Comparison of ENCODE assay signal across 14 cellular contexts in the genomic region with DNA sequence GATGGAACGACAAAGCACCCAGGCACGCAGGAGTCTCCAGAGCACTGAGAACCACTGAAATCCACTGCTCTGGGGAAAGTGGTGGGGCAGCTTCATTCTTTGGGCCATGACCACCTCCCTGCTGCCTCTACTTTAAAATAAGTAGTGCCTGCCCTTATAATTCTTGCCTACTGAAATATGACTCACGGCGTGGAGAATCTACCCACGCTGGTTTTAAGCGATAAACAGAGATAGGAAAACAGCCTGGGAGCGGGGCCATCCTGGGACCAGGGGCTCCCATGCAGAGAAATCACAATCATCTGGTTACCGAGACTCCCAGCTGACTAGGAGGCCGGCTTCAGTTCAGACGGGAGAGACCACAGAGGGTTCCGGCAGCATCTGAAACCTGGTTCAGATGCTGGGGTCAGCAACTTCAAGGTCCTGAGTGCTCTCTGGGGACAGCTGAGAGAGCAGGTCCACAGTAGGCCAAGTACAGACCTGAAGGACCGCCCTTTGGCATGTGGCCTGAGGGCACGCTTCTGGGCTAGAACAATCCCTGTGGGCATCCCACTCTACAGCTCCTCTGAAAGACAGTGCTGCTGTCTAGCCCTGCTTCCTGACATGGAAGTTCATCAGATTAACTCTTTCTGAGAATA. TPM values are rescaled to one million over a fixed set of nuclear protein-coding genes. Genes with fewer than 3 reads are reported as not detected.
DNase-seq lines count a peak whose midpoint lies in the region; ATAC-seq, FAIRE-seq and TF ChIP-seq lines count a peak whose summit lies in the region.
"Had no signal": no experiment of that assay in that cellular context is flagged by ENCODE, and none has a peak within 500 bp of the region (broad histone marks: within the 10 kb centered on the region; RNA-seq: fewer than 3 reads in every experiment).

No MANE protein-coding gene starts in this region.

- no peak for TF ChIP-seq CTCF in GM23338 (conservative IDR thresholded peaks at IDR 0.05; ENCODE audit: low read depth in 2 of 2)
- no peak for TF ChIP-seq CTCF in astrocyte (IDR thresholded peaks at IDR 0.05; ENCODE audit: insufficient read depth, low read depth, low read length)
- TF ChIP-seq CTCF in smooth muscle cell (IDR thresholded peaks at IDR 0.05; ENCODE audit: borderline replicate concordance, insufficient read depth, poor library complexity, severe bottlenecking): no peak

- H3K4me3 Mint-ChIP-seq in GM23338 (no peak overlapping the region), astrocyte (ENCODE audit: unreplicated experiment) (no peak overlapping the region)

- WGBS in smooth muscle cell (ENCODE audit: low lambda C conversion rate): 60% methylated on average over 13 of the region's 13 CpGs
- 94 to 96% (median 96%) methylated on average over 13 of the region's 13 CpGs for WGBS in small intestine, 3 donors

- H3K9me3 Mint-ChIP-seq in GM23338: no peaks in the 10 kb centered on the region; the same call in 2 of the 3 replicates
- H3K9me3 Mint-ChIP-seq in astrocyte (ENCODE audit: unreplicated experiment): no peaks in the 10 kb centered on the region

- no peaks in the 10 kb centered on the region for H3K27me3 ChIP-seq in GM23338 (ENCODE audit: insufficient read depth)
- H3K27me3 ChIP-seq in astrocyte (ENCODE audit: insufficient read depth, low read length): no peaks in the 10 kb centered on the region
- no peaks in the 10 kb centered on the region for H3K27me3 ChIP-seq in layer of hippocampus (ENCODE audit: control insufficient read depth, insufficient read depth, low read length)
- H3K27me3 ChIP-seq in smooth muscle cell (ENCODE audit: low read depth): no peaks in the 10 kb centered on the region
- no peaks in the 10 kb centered on the region for H3K27me3 ChIP-seq in small intestine (ENCODE audit: control insufficient read depth in 2 of 2, insufficient read depth in 2 of 2, low read length in 2 of 2)

- no peak overlapping the region for H3K27ac Mint-ChIP-seq in GM23338
- no peak overlapping the region for H3K27ac Mint-ChIP-seq in astrocyte (ENCODE audit: unreplicated experiment)

- H3K4me3 ChIP-seq in GM23338 (no peak overlapping the region), astrocyte (ENCODE audit: insufficient read depth, low read depth, low read length) (no peak overlapping the region), smooth muscle cell (no peak overlapping the region), small intestine (ENCODE audit: low read depth in 1 of 2, low read length in 2 of 2) (no peak overlapping the region)
- H3K4me3 ChIP-seq: HAP-1 had no signal

- no peak for FAIRE-seq in astrocyte (lab: Jason Lieb, UNC)
- no peak for FAIRE-seq in small intestine (lab: Jason Lieb, UNC)
- FAIRE-seq: A204.1 had no signal

- H3K27ac ChIP-seq in GM23338 (ENCODE audit: low read depth) (peak overlapping the region; percentile 72; the same call in 1 of the 2 replicates), astrocyte (ENCODE audit: low read depth, low read length) (no peak overlapping the region), layer of hippocampus (ENCODE audit: low read depth, low read length) (peak overlapping the region; percentile 24), smooth muscle cell (ENCODE audit: low read depth) (peak overlapping the region; percentile 29), small intestine (ENCODE audit: low read depth in 1 of 2, low read length in 1 of 2) (peak overlapping the region in 1 of 2 donors; percentile 31)

- ATAC-seq in GM23338: no peak
- ATAC-seq in GM21786 (IDR thresholded peaks at IDR 0.05; ENCODE audit: unreplicated experiment): no peak

- peaks cover 33% of the 10 kb centered on the region for H3K4me1 Mint-ChIP-seq in GM23338
- peaks cover 8% of the 10 kb centered on the region for H3K4me1 Mint-ChIP-seq in astrocyte (ENCODE audit: low read depth, unreplicated experiment)

- H3K36me3 Mint-ChIP-seq in GM23338 (ENCODE audit: low read depth) (peaks cover 97% of the 10 kb centered on the region), astrocyte (ENCODE audit: low read depth, unreplicated experiment) (peaks cover 46% of the 10 kb centered on the region)

- no peak overlapping the region for H3K9ac ChIP-seq in astrocyte (ENCODE audit: low read length)
- H3K9ac ChIP-seq in smooth muscle cell (ENCODE audit: low read depth): no peak overlapping the region

- H3K9me2 ChIP-seq in GM23338 (ENCODE audit: insufficient read depth): no peaks in the 10 kb centered on the region

- H3K27me3 Mint-ChIP-seq in GM23338 (ENCODE audit: insufficient read depth, low read depth, poor library complexity) (peaks cover 31% of the 10 kb centered on the region), astrocyte (ENCODE audit: low read depth, unreplicated experiment) (no peaks in the 10 kb centered on the region)

- H4K20me1 ChIP-seq in GM23338 (replicated peaks; ENCODE audit: insufficient read depth) (peaks cover 28% of the 10 kb centered on the region), astrocyte (ENCODE audit: insufficient read depth, low read length) (peaks cover 91% of the 10 kb centered on the region), smooth muscle cell (ENCODE audit: low read depth) (peaks cover 91% of the 10 kb centered on the region)

- H3K36me3 ChIP-seq in GM23338 (ENCODE audit: insufficient read depth) (peaks cover 83% of the 10 kb centered on the region), astrocyte (ENCODE audit: insufficient read depth, low read length) (peaks cover 74% of the 10 kb centered on the region), smooth muscle cell (ENCODE audit: low read depth) (peaks cover 9% of the 10 kb centered on the region), small intestine (ENCODE audit: control insufficient read depth in 2 of 2, insufficient read depth in 2 of 2, low read length in 2 of 2) (peaks cover 26 to 45% of the 10 kb centered on the region in 2 donors)

- H3K4me2 ChIP-seq in GM23338: no peak overlapping the region
- no peak overlapping the region for H3K4me2 ChIP-seq in astrocyte (ENCODE audit: low read length)
- H3K4me2 ChIP-seq in smooth muscle cell: no peak overlapping the region

- DNase-seq in GM23338 (ENCODE audit: low spot score) (no peak), astrocyte (ENCODE audit: low read depth) (peak; percentile 27), smooth muscle cell (lab: John Stamatoyannopoulos, UW; ENCODE audit: unreplicated experiment) (no peak), NOMO-1 treated with DMSO at 0.1 percent for 48 hours (lab: John Stamatoyannopoulos, UW; ENCODE audit: unreplicated experiment) (no peak), NCI-H524 (lab: John Stamatoyannopoulos, UW) (no peak), small intestine (no peak)
- DNase-seq: NCI-H1105 treated with DMSO at 0.1 percent for 48 hours, NCI-H187 treated with DMSO at 0.1 percent for 48 hours, NCI-H446, NCI-H748 treated with DMSO at 0.1 percent for 48 hours had no signal

- H3K9me3 ChIP-seq in astrocyte (ENCODE audit: insufficient read depth, low read depth, low read length) (no peaks in the 10 kb centered on the region), smooth muscle cell (replicated peaks; ENCODE audit: low read depth) (no peaks in the 10 kb centered on the region), small intestine (ENCODE audit: control insufficient read depth, low read depth) (no peaks in the 10 kb centered on the region)
- H3K9me3 ChIP-seq: HAP-1 had no signal

- H3K79me2 ChIP-seq in GM23338 (replicated peaks; ENCODE audit: insufficient read depth): peaks cover 15% of the 10 kb centered on the region; the same call in 1 of the 2 replicates
- H3K79me2 ChIP-seq in astrocyte (ENCODE audit: insufficient read depth, low read length): peaks cover 2% of the 10 kb centered on the region
- no peaks in the 10 kb centered on the region for H3K79me2 ChIP-seq in smooth muscle cell (ENCODE audit: low read depth)

- H2AFZ ChIP-seq in GM23338: no peak overlapping the region
- no peak overlapping the region for H2AFZ ChIP-seq in astrocyte (ENCODE audit: low read depth, low read length)
- H2AFZ ChIP-seq in smooth muscle cell (ENCODE audit: low read depth): no peak overlapping the region

- peaks cover 22% of the 10 kb centered on the region for H3K4me1 ChIP-seq in GM23338 (ENCODE audit: insufficient read depth)
- H3K4me1 ChIP-seq in astrocyte (ENCODE audit: insufficient read depth, low read length): peaks cover 9% of the 10 kb centered on the region
- H3K4me1 ChIP-seq in smooth muscle cell (ENCODE audit: low read depth): peaks cover 3% of the 10 kb centered on the region
- H3K4me1 ChIP-seq in small intestine (ENCODE audit: control insufficient read depth in 2 of 2, insufficient read depth in 1 of 2, low read depth in 1 of 2, low read length in 1 of 2): no peaks in the 10 kb centered on the region

- peaks cover 82% of the 10 kb centered on the region for H3F3A ChIP-seq in GM23338 (replicated peaks; ENCODE audit: low read depth)
- H3F3A ChIP-seq in smooth muscle cell (ENCODE audit: low read depth): peaks cover 33% of the 10 kb centered on the region

TF ChIP-seq in GM23338, 12 proteins besides CTCF, POLR2A, EP300 and RAD21 (continues in another document):
- TF ChIP-seq STAT1 (IDR thresholded peaks at IDR 0.05; ENCODE audit: unreplicated experiment): no peak

RNA-seq across cellular contexts. Expression of a gene that starts 8.6 kb away (rescaled TPM):
- total RNA-seq in GM23338 (2014; rRNA removed; shearing (Covaris generic)): 31.3 and 34.2 TPM in 2 replicates
- 5.4 and 7.0 TPM in 2 replicates for polyA plus RNA-seq in GM23338 (2016; fragmentation: Nextera tagmentation; extraction: Ambion mirVana)
- 4.3 and 4.5 TPM in 2 replicates for total RNA-seq in astrocyte
- total RNA-seq in smooth muscle cell: 6.0 and 8.2 TPM in 2 replicates
- polyA plus RNA-seq in smooth muscle cell: 10.1 and 10.5 TPM in 2 replicates
- polyA plus RNA-seq in small intestine: 10 to 100 TPM in 1 of 3 donors, 1 to 10 TPM in 2; 7.3 to 11.3 (median 7.6) TPM

RNA-seq across cellular contexts. Expression of a gene that starts 14.0 kb away (rescaled TPM):
- 66.1 and 66.3 TPM in 2 replicates for total RNA-seq in GM23338 (2014; rRNA removed; shearing (Covaris generic))
- polyA plus RNA-seq in GM23338 (2016; fragmentation: Nextera tagmentation; extraction: Ambion mirVana) (49.8 and 51.0 TPM in 2 replicates), smooth muscle cell (40.1 and 58.3 TPM in 2 replicates), small intestine (10 to 100 TPM; 19.9 to 48.7 (median 24.9) TPM)
- total RNA-seq in astrocyte (84.4 and 87.3 TPM in 2 replicates), smooth muscle cell (18.1 and 20.1 TPM in 2 replicates)

RNA-seq across cellular contexts. Expression of a gene that starts 39.8 kb away (rescaled TPM):
- total RNA-seq in GM23338 (2014; rRNA removed; shearing (Covaris generic)): 41.0 and 45.4 TPM in 2 replicates
- polyA plus RNA-seq in GM23338 (2016; fragmentation: Nextera tagmentation; extraction: Ambion mirVana) (19.7 and 20.8 TPM in 2 replicates), smooth muscle cell (12.2 and 14.0 TPM in 2 replicates), small intestine (10 to 100 TPM in 2 of 3 donors, 1 to 10 TPM in 1; 6.5 to 15.2 (median 15.0) TPM)
- total RNA-seq in astrocyte (41.6 and 46.7 TPM in 2 replicates), smooth muscle cell (17.8 and 18.9 TPM in 2 replicates)

RNA-seq across cellular contexts. Expression of a gene that starts 56.7 kb away (rescaled TPM):
- total RNA-seq in GM23338 (2014; rRNA removed; shearing (Covaris generic)): 118 and 121 TPM in 2 replicates
- polyA plus RNA-seq in GM23338 (2016; fragmentation: Nextera tagmentation; extraction: Ambion mirVana) (77.1 and 77.5 TPM in 2 replicates), smooth muscle cell (58.9 and 59.3 TPM in 2 replicates), small intestine (10 to 100 TPM; 38.5 to 46.7 (median 46.6) TPM)
- total RNA-seq in astrocyte (38.2 and 38.4 TPM in 2 replicates), smooth muscle cell (30.0 and 37.6 TPM in 2 replicates)
